1 cellular context compared by ENCODE assay signal in the genomic region with DNA sequence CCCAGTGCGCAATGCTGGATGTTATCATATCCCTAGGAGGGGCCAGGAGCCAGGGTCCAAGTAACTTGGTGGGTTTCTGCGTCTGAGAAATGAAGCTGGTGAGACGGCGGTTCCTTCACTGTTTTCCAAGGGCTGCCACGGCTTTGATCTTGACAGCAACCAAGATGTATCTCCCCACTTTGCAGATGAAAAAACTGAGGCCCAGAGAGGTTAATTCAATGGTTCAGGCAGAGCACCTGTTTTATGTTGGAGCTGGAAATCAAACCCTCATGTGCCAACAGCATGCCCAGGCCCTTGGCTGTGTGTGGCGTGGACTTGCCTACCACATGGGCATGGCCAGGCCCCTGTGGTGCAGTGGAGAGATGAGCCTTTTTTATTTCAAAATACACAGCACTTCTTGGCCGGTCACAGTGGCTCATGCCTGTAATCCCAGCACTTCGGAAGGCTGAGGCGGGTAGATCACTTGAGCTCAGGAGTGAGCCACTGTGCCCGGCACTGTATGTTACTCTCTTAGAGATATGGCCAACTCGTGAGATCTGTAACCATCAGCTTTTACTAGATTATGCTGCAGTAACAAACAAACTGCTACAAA.
TF ChIP-seq lines count a peak whose summit lies in the region.

No MANE protein-coding gene starts in this region.

TF ChIP-seq in HepG2, 621 proteins besides CTCF, POLR2A, EP300 and RAD21 (continued from another document):
- TF ChIP-seq, protein P1, sequence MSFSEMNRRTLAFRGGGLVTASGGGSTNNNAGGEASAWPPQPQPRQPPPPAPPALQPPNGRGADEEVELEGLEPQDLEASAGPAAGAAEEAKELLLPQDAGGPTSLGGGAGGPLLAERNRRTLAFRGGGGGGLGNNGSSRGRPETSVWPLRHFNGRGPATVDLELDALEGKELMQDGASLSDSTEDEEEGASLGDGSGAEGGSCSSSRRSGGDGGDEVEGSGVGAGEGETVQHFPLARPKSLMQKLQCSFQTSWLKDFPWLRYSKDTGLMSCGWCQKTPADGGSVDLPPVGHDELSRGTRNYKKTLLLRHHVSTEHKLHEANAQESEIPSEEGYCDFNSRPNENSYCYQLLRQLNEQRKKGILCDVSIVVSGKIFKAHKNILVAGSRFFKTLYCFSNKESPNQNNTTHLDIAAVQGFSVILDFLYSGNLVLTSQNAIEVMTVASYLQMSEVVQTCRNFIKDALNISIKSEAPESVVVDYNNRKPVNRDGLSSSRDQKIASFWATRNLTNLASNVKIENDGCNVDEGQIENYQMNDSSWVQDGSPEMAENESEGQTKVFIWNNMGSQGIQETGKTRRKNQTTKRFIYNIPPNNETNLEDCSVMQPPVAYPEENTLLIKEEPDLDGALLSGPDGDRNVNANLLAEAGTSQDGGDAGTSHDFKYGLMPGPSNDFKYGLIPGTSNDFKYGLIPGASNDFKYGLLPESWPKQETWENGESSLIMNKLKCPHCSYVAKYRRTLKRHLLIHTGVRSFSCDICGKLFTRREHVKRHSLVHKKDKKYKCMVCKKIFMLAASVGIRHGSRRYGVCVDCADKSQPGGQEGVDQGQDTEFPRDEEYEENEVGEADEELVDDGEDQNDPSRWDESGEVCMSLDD (CRISPR knock-in tag; IDR thresholded peaks at IDR 0.05; ENCODE audit: borderline replicate concordance) = no peak
